Comparison of ENCODE assay signal across 28 cellular contexts in the genomic region with DNA sequence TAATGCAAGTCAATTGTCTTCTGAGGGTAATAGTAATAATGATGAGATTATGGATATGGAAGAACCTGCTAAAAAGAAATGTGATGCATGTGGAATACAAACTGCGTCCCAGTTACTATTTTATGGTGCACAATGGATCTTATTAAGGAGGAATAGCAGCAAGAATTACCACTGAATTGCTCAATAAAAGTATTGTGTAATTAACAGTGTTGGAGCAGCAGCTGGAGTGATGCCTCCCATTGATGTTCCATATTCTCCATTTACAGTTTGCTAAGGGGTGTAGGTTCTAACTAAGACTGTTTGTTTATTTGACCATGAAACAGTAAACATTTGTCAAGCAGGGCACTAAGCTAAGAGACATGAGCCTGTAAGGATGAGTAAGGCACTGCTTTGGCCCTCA.
"Had no signal": no experiment of that assay in that cellular context is flagged by ENCODE, and none has a peak within 500 bp of the region (broad histone marks: within the 10 kb centered on the region; RNA-seq: fewer than 3 reads in every experiment).

No MANE protein-coding gene starts in this region.

- H3K4me3 ChIP-seq: left lung, ovary, smooth muscle cell, uterus had no signal

- H3K27me3 Mint-ChIP-seq: activated naive CD8-positive, alpha-beta T cell treated with anti-CD3 and anti-CD28 coated beads, Interleukin-2, amount 50 U/mL, for 24 hours had no signal

- H3K36me3 ChIP-seq: left lung, ovary, uterus, WERI-Rb-1 had no signal

- ATAC-seq: activated CD8-positive, alpha-beta T cell treated with anti-CD3 and anti-CD28 coated beads for 36 hours; activated naive CD8-positive, alpha-beta T cell treated with anti-CD3 and anti-CD28 coated beads, Interleukin-2, amount 50 U/mL, for 24 hours; activated T-cell treated with anti-CD3 and anti-CD28 coated beads, Interleukin-2, amount 50 U/mL, for 4 hours; left lung; sciatic nerve; stimulated activated memory B cell treated with anti-CD40 and anti-IgM and Interleukin-4, amounts not matched to agents 10 μg/mL and 1 μg/mL and 100 μg/mL, for 72 hours; stimulated activated naive CD8-positive, alpha-beta T cell treated with anti-CD3 and anti-CD28 coated beads, Interleukin-15, amount 100 ng/mL, for 72 hours had no signal

- H3K27ac ChIP-seq: left lung, ovary, uterus, WERI-Rb-1 had no signal

- H3K9me3 ChIP-seq: left lung, ovary, uterus had no signal

- H3K9me3 Mint-ChIP-seq: activated CD8-positive, alpha-beta T cell treated with anti-CD3 and anti-CD28 coated beads for 36 hours; activated naive CD4-positive, alpha-beta T cell treated with anti-CD3 and anti-CD28 coated beads, Interleukin-2, amount 50 U/mL, for 24 hours; activated naive CD8-positive, alpha-beta T cell treated with anti-CD3 and anti-CD28 coated beads, Interleukin-2, amount 50 U/mL, for 24 hours; activated T-cell treated with anti-CD3 and anti-CD28 coated beads, Interleukin-2, amount 50 U/mL, for 4 hours; activated T-helper 2 cell treated with anti-CD3 and anti-CD28 coated beads, Interferon-gamma antibody, Interleukin-2, Interleukin-4, amounts not matched to agents 10 μg/mL and 5 μg/mL and 100 μg/mL, durations not matched to agents 14 hours and 24 hours and 36 hours; central memory CD8-positive, alpha-beta T cell; mesothelial cell of epicardium; naive B cell; stimulated activated memory B cell treated with anti-CD40 and anti-IgM and Interleukin-4, amounts not matched to agents 10 μg/mL and 1 μg/mL and 100 μg/mL, for 72 hours; T-helper 1 cell treated with Interleukin-12 subunit alpha and Interleukin-12 subunit beta and Interleukin-4 antibody, amounts not matched to agents 30 μg/mL and 1 μg/mL, for 36 hours had no signal

- H3K4me3 Mint-ChIP-seq: activated CD8-positive, alpha-beta T cell treated with anti-CD3 and anti-CD28 coated beads for 36 hours; activated naive CD4-positive, alpha-beta T cell treated with anti-CD3 and anti-CD28 coated beads, Interleukin-2, amount 50 U/mL, for 24 hours; activated naive CD8-positive, alpha-beta T cell treated with anti-CD3 and anti-CD28 coated beads, Interleukin-2, amount 50 U/mL, for 24 hours; activated T-cell treated with anti-CD3 and anti-CD28 coated beads, Interleukin-2, amount 50 U/mL, for 4 hours; central memory CD8-positive, alpha-beta T cell; mesothelial cell of epicardium; naive B cell; stimulated activated memory B cell treated with anti-CD40 and anti-IgM and Interleukin-4, amounts not matched to agents 10 μg/mL and 1 μg/mL and 100 μg/mL, for 72 hours; stimulated activated naive CD8-positive, alpha-beta T cell treated with anti-CD3 and anti-CD28 coated beads, Interleukin-15, amount 100 ng/mL, for 72 hours; T-helper 1 cell treated with Interleukin-12 subunit alpha and Interleukin-12 subunit beta and Interleukin-4 antibody, amounts not matched to agents 30 μg/mL and 1 μg/mL, for 36 hours; type B pancreatic cell had no signal

- H3K4me1 ChIP-seq: left lung, uterus had no signal

- H3K27ac Mint-ChIP-seq: activated CD8-positive, alpha-beta T cell treated with anti-CD3 and anti-CD28 coated beads for 36 hours; activated naive CD4-positive, alpha-beta T cell treated with anti-CD3 and anti-CD28 coated beads, Interleukin-2, amount 50 U/mL, for 24 hours; activated naive CD8-positive, alpha-beta T cell treated with anti-CD3 and anti-CD28 coated beads, Interleukin-2, amount 50 U/mL, for 24 hours; activated T-helper 2 cell treated with anti-CD3 and anti-CD28 coated beads, Interferon-gamma antibody, Interleukin-2, Interleukin-4, amounts not matched to agents 10 μg/mL and 5 μg/mL and 100 μg/mL, durations not matched to agents 14 hours and 24 hours and 36 hours; mesothelial cell of epicardium; naive B cell; progenitor cell of endocrine pancreas; stimulated activated memory B cell treated with anti-CD40 and anti-IgM and Interleukin-4, amounts not matched to agents 10 μg/mL and 1 μg/mL and 100 μg/mL, for 72 hours; T-helper 1 cell treated with Interleukin-12 subunit alpha and Interleukin-12 subunit beta and Interleukin-4 antibody, amounts not matched to agents 30 μg/mL and 1 μg/mL, for 36 hours; type B pancreatic cell had no signal

- H3K36me3 Mint-ChIP-seq: activated naive CD4-positive, alpha-beta T cell treated with anti-CD3 and anti-CD28 coated beads, Interleukin-2, amount 50 U/mL, for 24 hours; mesothelial cell of epicardium; naive B cell; stimulated activated memory B cell treated with anti-CD40 and anti-IgM and Interleukin-4, amounts not matched to agents 10 μg/mL and 1 μg/mL and 100 μg/mL, for 72 hours; type B pancreatic cell had no signal

- H3K4me1 Mint-ChIP-seq: activated naive CD4-positive, alpha-beta T cell treated with anti-CD3 and anti-CD28 coated beads, Interleukin-2, amount 50 U/mL, for 24 hours; activated naive CD8-positive, alpha-beta T cell treated with anti-CD3 and anti-CD28 coated beads, Interleukin-2, amount 50 U/mL, for 24 hours; central memory CD8-positive, alpha-beta T cell; mesothelial cell of epicardium; naive B cell; stimulated activated memory B cell treated with anti-CD40 and anti-IgM and Interleukin-4, amounts not matched to agents 10 μg/mL and 1 μg/mL and 100 μg/mL, for 72 hours; stimulated activated naive CD8-positive, alpha-beta T cell treated with anti-CD3 and anti-CD28 coated beads, Interleukin-15, amount 100 ng/mL, for 72 hours had no signal

- DNase-seq: activated CD4-positive, alpha-beta T cell treated with anti-CD3 and anti-CD28 coated beads, Interleukin-2, amount 50 U/mL, for 1 hour; activated CD4-positive, CD25-positive, alpha-beta regulatory T cell treated with anti-CD3 and anti-CD28 coated beads, Interleukin-2, amount 50 U/mL, for 72 hours; activated CD8-positive, alpha-beta T cell treated with anti-CD3 and anti-CD28 coated beads for 36 hours; activated naive CD8-positive, alpha-beta T cell treated with anti-CD3 and anti-CD28 coated beads, Interleukin-2, amount 50 U/mL, for 24 hours; activated T-cell treated with anti-CD3 and anti-CD28 coated beads, Interleukin-2, amount 50 U/mL, for 4 hours; amygdala; effector CD4-positive, alpha-beta T cell; foreskin melanocyte; left lung; naive B cell; ovary; stimulated activated CD4-positive, alpha-beta T cell treated with anti-CD3 and anti-CD28 coated beads, Interleukin-1b, Interleukin-23, amount 100 ng/mL, for 48 hours; stimulated activated CD4-positive, alpha-beta T cell treated with anti-CD3 and anti-CD28 coated beads, Interleukin-4, amount 100 ng/mL, for 4 hours; stimulated activated CD8-positive, alpha-beta memory T cell treated with anti-CD3 and anti-CD28 coated beads, Interleukin-4, amount 100 ng/mL, for 48 hours; stimulated activated naive CD8-positive, alpha-beta T cell treated with anti-CD3 and anti-CD28 coated beads, Interleukin-15, amount 100 ng/mL, for 72 hours; T-helper 9 cell; uterus; WERI-Rb-1 had no signal

- H3K27me3 ChIP-seq: left lung, ovary, uterus had no signal

- H3K4me2 ChIP-seq: smooth muscle cell had no signal
